26 cellular contexts compared by ENCODE assay signal in the genomic region with DNA sequence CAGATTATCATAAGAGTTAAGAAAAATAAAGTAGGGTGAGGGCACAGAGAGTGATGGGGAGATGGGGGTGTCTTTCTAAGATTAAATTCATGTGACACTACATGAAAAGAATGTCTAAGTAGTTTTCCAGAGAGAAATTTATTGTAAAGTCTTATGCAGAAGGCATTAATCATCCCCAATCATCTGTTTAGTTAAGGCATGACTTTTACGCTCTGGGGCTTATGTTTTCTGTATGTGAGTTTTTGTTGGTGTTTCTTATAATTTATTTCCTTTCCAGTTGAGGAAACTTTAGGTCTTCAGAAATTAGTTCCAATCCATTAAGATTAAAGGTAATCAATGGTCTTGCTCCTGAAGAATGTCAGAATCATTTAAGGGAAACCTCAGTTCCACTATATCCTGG.
"Had no signal": no experiment of that assay in that cellular context is flagged by ENCODE, and none has a peak within 500 bp of the region (broad histone marks: within the 10 kb centered on the region; RNA-seq: fewer than 3 reads in every experiment).

No MANE protein-coding gene starts in this region.

- H3K4me3 ChIP-seq: adrenal gland, ascending aorta, dorsolateral prefrontal cortex, mucosa of descending colon, sigmoid colon, smooth muscle cell, testis, uterus had no signal

- H3K36me3 Mint-ChIP-seq: activated naive CD4-positive, alpha-beta T cell treated with anti-CD3 and anti-CD28 coated beads, Interleukin-2, amount 50 U/mL, for 72 hours; memory B cell; stimulated activated naive B cell treated with anti-CD40 and anti-IgM and Interleukin-4, amounts not matched to agents 10 μg/mL and 1 μg/mL and 100 μg/mL, for 72 hours had no signal

- DNase-seq: activated CD4-positive, CD25-positive, alpha-beta regulatory T cell treated with anti-CD3 and anti-CD28 coated beads, Interleukin-2, amount 50 U/mL, for 72 hours; activated T-cell treated with anti-CD3 and anti-CD28 coated beads, Interleukin-2, amount 50 U/mL, for 1 hour; dorsolateral prefrontal cortex; endodermal cell; left ventricle myocardium superior; mucosa of descending colon; retina; sigmoid colon; stimulated activated CD4-positive, alpha-beta T cell treated with anti-CD3 and anti-CD28 coated beads, Interleukin-15, amount 100 ng/mL, for 24 hours; stimulated activated CD4-positive, alpha-beta T cell treated with anti-CD3 and anti-CD28 coated beads, Interleukin-2, amount 100 ng/mL, for 48 hours; stimulated activated CD8-positive, alpha-beta memory T cell treated with anti-CD3 and anti-CD28 coated beads, Interleukin-4, amount 100 ng/mL, for 48 hours; stimulated activated naive B cell treated with anti-CD40 and anti-IgM and Interleukin-4, amounts not matched to agents 10 μg/mL and 1 μg/mL and 100 μg/mL, for 72 hours; T-helper 1 cell; trophoblast cell; uterus; WERI-Rb-1 had no signal

- H3K9me3 ChIP-seq: adrenal gland, ascending aorta, mucosa of descending colon, sigmoid colon, testis, uterus had no signal

- ATAC-seq: activated naive CD4-positive, alpha-beta T cell treated with anti-CD3 and anti-CD28 coated beads, Interleukin-2, amount 50 U/mL, for 72 hours; activated T-helper 17 cell treated with anti-CD3 and anti-CD28 coated beads, Interleukin-2, amount 50 U/mL, for 72 hours; left ventricle myocardium superior; mucosa of descending colon; stimulated activated naive B cell treated with anti-CD40 and anti-IgM and Interleukin-4, amounts not matched to agents 10 μg/mL and 1 μg/mL and 100 μg/mL, for 72 hours had no signal

- H3K27ac Mint-ChIP-seq: activated naive CD4-positive, alpha-beta T cell treated with anti-CD3 and anti-CD28 coated beads, Interleukin-2, amount 50 U/mL, for 72 hours; activated T-helper 17 cell treated with anti-CD3 and anti-CD28 coated beads, Interleukin-2, amount 50 U/mL, for 72 hours; endodermal cell; memory B cell; progenitor cell of endocrine pancreas; stimulated activated naive B cell treated with anti-CD40 and anti-IgM and Interleukin-4, amounts not matched to agents 10 μg/mL and 1 μg/mL and 100 μg/mL, for 72 hours had no signal

- H3K4me1 ChIP-seq: adrenal gland, sigmoid colon, testis, uterus had no signal

- H3K27me3 ChIP-seq: adrenal gland, ascending aorta, dorsolateral prefrontal cortex, sigmoid colon, testis, uterus had no signal

- H3K4me1 Mint-ChIP-seq: activated T-helper 17 cell treated with anti-CD3 and anti-CD28 coated beads, Interleukin-2, amount 50 U/mL, for 72 hours; central memory CD8-positive, alpha-beta T cell; endodermal cell; memory B cell; stimulated activated naive B cell treated with anti-CD40 and anti-IgM and Interleukin-4, amounts not matched to agents 10 μg/mL and 1 μg/mL and 100 μg/mL, for 72 hours had no signal

- H3K27ac ChIP-seq: adrenal gland, ascending aorta, dorsolateral prefrontal cortex, epithelial cell of prostate, sigmoid colon, testis, uterus, WERI-Rb-1 had no signal

- H3K4me2 ChIP-seq: smooth muscle cell had no signal

- H3K36me3 ChIP-seq: adrenal gland, ascending aorta, sigmoid colon, uterus, WERI-Rb-1 had no signal

- H3K27me3 Mint-ChIP-seq: activated T-helper 17 cell treated with anti-CD3 and anti-CD28 coated beads, Interleukin-2, amount 50 U/mL, for 72 hours; central memory CD8-positive, alpha-beta T cell; memory B cell; progenitor cell of endocrine pancreas had no signal

- H3K4me3 Mint-ChIP-seq: activated T-helper 17 cell treated with anti-CD3 and anti-CD28 coated beads, Interleukin-2, amount 50 U/mL, for 72 hours; central memory CD8-positive, alpha-beta T cell; endodermal cell; memory B cell; stimulated activated naive B cell treated with anti-CD40 and anti-IgM and Interleukin-4, amounts not matched to agents 10 μg/mL and 1 μg/mL and 100 μg/mL, for 72 hours had no signal

- H3K9me3 Mint-ChIP-seq: activated T-helper 17 cell treated with anti-CD3 and anti-CD28 coated beads, Interleukin-2, amount 50 U/mL, for 72 hours; central memory CD8-positive, alpha-beta T cell; endodermal cell; memory B cell; stimulated activated naive B cell treated with anti-CD40 and anti-IgM and Interleukin-4, amounts not matched to agents 10 μg/mL and 1 μg/mL and 100 μg/mL, for 72 hours had no signal
